Comparison of ENCODE assay signal across 19 cellular contexts in the genomic region with DNA sequence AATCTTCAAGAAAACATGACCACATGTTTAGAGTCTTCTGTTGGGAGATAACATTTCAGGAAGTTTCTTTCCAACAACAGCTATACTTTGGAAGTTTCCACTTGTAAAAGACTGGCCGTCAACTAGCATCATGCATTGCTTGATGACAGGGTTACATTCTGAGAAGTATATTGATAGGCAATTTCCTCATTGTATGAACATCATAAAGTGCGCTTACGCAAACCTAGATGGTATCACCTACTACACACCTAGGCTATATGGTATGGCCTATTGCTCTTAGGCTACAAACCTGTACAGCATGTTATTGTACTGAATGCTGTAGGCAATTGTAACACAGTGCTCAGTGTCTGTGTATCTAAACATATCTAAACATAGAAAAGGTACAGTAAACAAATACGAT. TPM values are rescaled to one million over a fixed set of nuclear protein-coding genes. Genes with fewer than 3 reads are reported as not detected.
DNase-seq lines count a peak whose midpoint lies in the region; ATAC-seq, FAIRE-seq and TF ChIP-seq lines count a peak whose summit lies in the region.
"Had no signal": no experiment of that assay in that cellular context is flagged by ENCODE, and none has a peak within 500 bp of the region (broad histone marks: within the 10 kb centered on the region; RNA-seq: fewer than 3 reads in every experiment).

No MANE protein-coding gene starts in this region.

- no peak overlapping the region for H3K4me3 ChIP-seq in CD4-positive, CD25-positive, alpha-beta regulatory T cell (ENCODE audit: low read depth, low read length)
- H3K4me3 ChIP-seq in MM.1S (ENCODE audit: low read length), result no peak overlapping the region
- H3K4me3 ChIP-seq: GM23248 had no signal

- no peak for ATAC-seq in activated CD8-positive, alpha-beta memory T cell treated with anti-CD3 and anti-CD28 coated beads, Interleukin-2, amount 10 ng/mL, durations not matched to agents 7 days and 5 days
- no peak for ATAC-seq in CD4-positive, CD25-positive, alpha-beta regulatory T cell (ENCODE audit: low read depth in 2 of 2)
- ATAC-seq in T-cell (replicated peaks in 1 of 4), result no peak
- no peak for ATAC-seq in omental fat pad (ENCODE audit: low FRiP score)
- ATAC-seq: HCT116 had no signal

- no peaks in the 10 kb centered on the region for H4K20me1 ChIP-seq in MM.1S (ENCODE audit: insufficient read depth, low read length)

- H3K27ac Mint-ChIP-seq in activated CD8-positive, alpha-beta memory T cell treated with anti-CD3 and anti-CD28 coated beads, Interleukin-2, amount 10 ng/mL, durations not matched to agents 7 days and 5 days, result peak overlapping the region; percentile 89
- peak overlapping the region in 2 of 3 donors; percentile 16 to 38 for H3K27ac Mint-ChIP-seq in CD4-positive, CD25-positive, alpha-beta regulatory T cell
- H3K27ac Mint-ChIP-seq in T-cell, result peak overlapping the region; percentile 19 to 23

- H3K9me3 ChIP-seq in CD4-positive, CD25-positive, alpha-beta regulatory T cell (ENCODE audit: control insufficient read depth in 2 of 2, low read length in 2 of 2), result no peaks in the 10 kb centered on the region
- H3K9me3 ChIP-seq in MM.1S (replicated peaks; ENCODE audit: insufficient read depth, low read length), result no peaks in the 10 kb centered on the region; the same call in 1 of the 2 replicates
- H3K9me3 ChIP-seq: BE2C, Caco-2 had no signal

- H3K9me2 ChIP-seq in MM.1S (replicated peaks; ENCODE audit: insufficient read depth, low read length), result no peaks in the 10 kb centered on the region

- in situ Hi-C loops in GM13977 (cut with MboI; ENCODE audit: low pct_unique_long_range_greater_than_20kb, low sequenced_read_pairs, unreplicated experiment), result no loop called here

- POLR2A ChIA-PET in T-cell (lab: Charles Lee), result no interaction called here

- peaks cover 14% of the 10 kb centered on the region for H3K36me3 Mint-ChIP-seq in activated CD8-positive, alpha-beta memory T cell treated with anti-CD3 and anti-CD28 coated beads, Interleukin-2, amount 10 ng/mL, durations not matched to agents 7 days and 5 days
- no peaks in the 10 kb centered on the region for H3K36me3 Mint-ChIP-seq in CD4-positive, CD25-positive, alpha-beta regulatory T cell
- no peaks in the 10 kb centered on the region for H3K36me3 Mint-ChIP-seq in T-cell
- H3K36me3 Mint-ChIP-seq: CD8-positive, alpha-beta memory T cell had no signal

- DNase-seq in activated CD8-positive, alpha-beta memory T cell treated with anti-CD3 and anti-CD28 coated beads, Interleukin-2, amount 10 ng/mL, durations not matched to agents 7 days and 5 days, result no peak
- DNase-seq in activated CD8-positive, alpha-beta memory T cell treated with anti-CD3 and anti-CD28 coated beads, Interleukin-2, amount 50 U/mL, for 48 hours, result no peak
- no peak for DNase-seq in CD4-positive, CD25-positive, alpha-beta regulatory T cell
- no peak for DNase-seq in T-cell
- DNase-seq in MM.1S, result no peak
- DNase-seq in GM13977 (ENCODE audit: low spot score), result no peak
- DNase-seq in omental fat pad (ENCODE audit: low spot score), result no peak
- DNase-seq: BE2C; Caco-2; CD8-positive, alpha-beta memory T cell; DND-41; GM23248; IMR-90 had no signal

- peaks cover 28% of the 10 kb centered on the region for H3K4me1 ChIP-seq in CD4-positive, CD25-positive, alpha-beta regulatory T cell (ENCODE audit: control insufficient read depth, insufficient read depth, low read length, poor library complexity, severe bottlenecking)
- no peaks in the 10 kb centered on the region for H3K4me1 ChIP-seq in MM.1S (ENCODE audit: low read length)
- H3K4me1 ChIP-seq: BE2C, Caco-2 had no signal

- CTCF ChIA-PET in activated CD8-positive, alpha-beta memory T cell treated with anti-CD3 and anti-CD28 coated beads, Interleukin-2, amount 10 ng/mL, durations not matched to agents 7 days and 5 days (lab: Charles Lee), result interaction anchor here (1.4 to 2.9 kb wide), 3 partner anchors 13 to 72 kb away, joined by 4 to 11 read pairs (median 5); no protein-coding TSS in a partner anchor
- CTCF ChIA-PET in T-cell (lab: Charles Lee), result interaction anchor here in 1 of 2 donors (1.0 kb wide), 1 partner anchor 24 kb away, joined by 3 read pairs; no protein-coding TSS in a partner anchor

- H3K79me2 ChIP-seq in MM.1S (ENCODE audit: low read length), result no peaks in the 10 kb centered on the region

- H3K4me2 ChIP-seq in MM.1S (ENCODE audit: low read depth, low read length), result no peak overlapping the region

- H3K4me1 Mint-ChIP-seq in activated CD8-positive, alpha-beta memory T cell treated with anti-CD3 and anti-CD28 coated beads, Interleukin-2, amount 10 ng/mL, durations not matched to agents 7 days and 5 days, result peaks cover 95% of the 10 kb centered on the region
- H3K4me1 Mint-ChIP-seq in CD4-positive, CD25-positive, alpha-beta regulatory T cell, result peaks cover 9 to 67% (median 27%) of the 10 kb centered on the region in 4 donors
- peaks cover 71 to 85% (median 72%) of the 10 kb centered on the region in 3 donors for H3K4me1 Mint-ChIP-seq in T-cell

- H3K27me3 ChIP-seq in CD4-positive, CD25-positive, alpha-beta regulatory T cell (ENCODE audit: control insufficient read depth, insufficient read depth, low read length), result no peaks in the 10 kb centered on the region
- H3K27me3 ChIP-seq in MM.1S (replicated peaks; ENCODE audit: insufficient read depth, low read length), result no peaks in the 10 kb centered on the region
- H3K27me3 ChIP-seq: BE2C had no signal

- peaks cover 3% of the 10 kb centered on the region for H3K9me3 Mint-ChIP-seq in activated CD8-positive, alpha-beta memory T cell treated with anti-CD3 and anti-CD28 coated beads, Interleukin-2, amount 10 ng/mL, durations not matched to agents 7 days and 5 days (ENCODE audit: low read depth)
- peaks cover 0 to 2% (median 0%) of the 10 kb centered on the region in 7 donors for H3K9me3 Mint-ChIP-seq in CD4-positive, CD25-positive, alpha-beta regulatory T cell
- H3K9me3 Mint-ChIP-seq in T-cell, result no peaks in the 10 kb centered on the region
- H3K9me3 Mint-ChIP-seq: CD8-positive, alpha-beta memory T cell had no signal

- no peak overlapping the region for H3K4me3 Mint-ChIP-seq in activated CD8-positive, alpha-beta memory T cell treated with anti-CD3 and anti-CD28 coated beads, Interleukin-2, amount 10 ng/mL, durations not matched to agents 7 days and 5 days
- H3K4me3 Mint-ChIP-seq in CD4-positive, CD25-positive, alpha-beta regulatory T cell, result no peak overlapping the region
- no peak overlapping the region for H3K4me3 Mint-ChIP-seq in T-cell
- H3K4me3 Mint-ChIP-seq: CD8-positive, alpha-beta memory T cell had no signal

- FAIRE-seq in colon (lab: Jason Lieb, UNC), result peak; percentile 83
- FAIRE-seq: H54 had no signal

- H3K27me3 Mint-ChIP-seq in activated CD8-positive, alpha-beta memory T cell treated with anti-CD3 and anti-CD28 coated beads, Interleukin-2, amount 10 ng/mL, durations not matched to agents 7 days and 5 days, result no peaks in the 10 kb centered on the region
- no peaks in the 10 kb centered on the region for H3K27me3 Mint-ChIP-seq in CD4-positive, CD25-positive, alpha-beta regulatory T cell
- peaks cover 0 to 8% of the 10 kb centered on the region in 2 donors for H3K27me3 Mint-ChIP-seq in T-cell

- no peak overlapping the region for H3K27ac ChIP-seq in CD4-positive, CD25-positive, alpha-beta regulatory T cell (ENCODE audit: insufficient read depth, low read length, poor library complexity, severe bottlenecking)
- no peak overlapping the region for H3K27ac ChIP-seq in MM.1S (ENCODE audit: low read length)
- H3K27ac ChIP-seq: C4-2B, GM23248, HL-60 had no signal

- H2AFZ ChIP-seq in MM.1S (ENCODE audit: low read length), result no peak overlapping the region
- H2AFZ ChIP-seq: GM23248 had no signal

- no peaks in the 10 kb centered on the region for H3K36me3 ChIP-seq in CD4-positive, CD25-positive, alpha-beta regulatory T cell (ENCODE audit: control insufficient read depth, insufficient read depth, low read length)
- H3K36me3 ChIP-seq in MM.1S (replicated peaks; ENCODE audit: insufficient read depth, low read length), result no peaks in the 10 kb centered on the region
- H3K36me3 ChIP-seq: BE2C had no signal

- no peak for TF ChIP-seq CTCF in MM.1S (IDR thresholded peaks at IDR 0.05; ENCODE audit: low read length)
- TF ChIP-seq CTCF in GM13977 (IDR thresholded peaks at IDR 0.05; ENCODE audit: extremely low read depth, insufficient read depth, missing control alignments), result no peak
- no peak for TF ChIP-seq CTCF in omental fat pad (IDR thresholded peaks at IDR 0.05)

- H3F3A ChIP-seq in MM.1S (ENCODE audit: insufficient read depth, low read length), result no peaks in the 10 kb centered on the region

- H3K9ac ChIP-seq in MM.1S (ENCODE audit: low read length), result no peak overlapping the region
- H3K9ac ChIP-seq: GM23248 had no signal

RNA-seq across cellular contexts. Expression of a gene that starts 25.4 kb away (rescaled TPM):
- total RNA-seq in activated CD8-positive, alpha-beta memory T cell treated with anti-CD3 and anti-CD28 coated beads, Interleukin-2, amount 10 ng/mL, durations not matched to agents 7 days and 5 days, result 10 to 100 TPM in 1 of 2 experiments, 1 to 10 TPM in 1; 5.9 to 12.7 TPM
- 24.0 TPM for total RNA-seq in CD4-positive, CD25-positive, alpha-beta regulatory T cell
- 10 to 100 TPM in 2 of 4 donors, 1 to 10 TPM in 2; 7.6 to 25.0 (median 14.3) TPM for polyA plus RNA-seq in CD4-positive, CD25-positive, alpha-beta regulatory T cell
- 10 to 100 TPM; 23.8 to 38.4 (median 37.1) TPM for total RNA-seq in T-cell
- total RNA-seq in omental fat pad, result 1 to 10 TPM in 1 of 4 donors, under 1 TPM in 2, not detected in 1; 0.36 to 1.4 (median 0.50) TPM
- total RNA-seq: A172, Caco-2, GM23248, IMR-90 had no signal
- polyA plus RNA-seq: GM23248, IMR-90 had no signal

Comparison
In these comparisons a context has a peak if more than half of its experiments do, and no peak if none do; other contexts are left out.
1. H3K27ac Mint-ChIP-seq: peak in every context shown above with its lines; median percentile 89 in activated CD8-positive, alpha-beta memory T cell treated with anti-CD3 and anti-CD28 coated beads, Interleukin-2, amount 10 ng/mL, durations not matched to agents 7 days and 5 days; 27 in CD4-positive, CD25-positive, alpha-beta regulatory T cell; 21 in T-cell.